8 cellular contexts compared by ENCODE assay signal in the genomic region with DNA sequence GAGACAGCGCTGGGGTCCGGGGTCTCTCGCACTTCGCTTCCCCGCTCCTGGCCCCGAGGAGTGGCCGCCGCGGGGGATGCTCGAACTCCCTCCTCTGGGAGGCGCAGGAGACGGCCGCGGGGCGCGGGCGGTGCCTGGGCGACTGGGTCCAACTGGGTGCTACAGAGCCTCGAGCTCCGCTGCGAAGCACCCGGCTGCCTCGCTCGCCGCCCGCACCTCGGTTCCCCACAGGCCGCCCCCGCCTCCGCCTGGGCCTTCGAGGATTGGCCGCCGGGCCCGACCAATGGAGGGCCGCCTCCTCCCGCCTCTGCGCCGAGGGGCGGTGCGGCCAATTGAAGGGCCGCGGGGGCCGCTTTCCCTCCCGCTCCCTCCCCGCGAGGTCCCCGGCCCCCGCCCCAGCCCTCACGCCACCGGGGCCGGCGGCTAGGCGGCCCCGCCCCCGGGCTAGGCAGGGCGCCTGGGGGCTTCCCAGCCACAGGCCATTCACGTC. TPM values are rescaled to one million over a fixed set of nuclear protein-coding genes. Genes with fewer than 3 reads are reported as not detected.
DNase-seq lines count a peak whose midpoint lies in the region; ATAC-seq, FAIRE-seq and TF ChIP-seq lines count a peak whose summit lies in the region.

A gene (minus strand): TSS at position 196 of the 490 bp plus-strand sequence. CDS start 216 bp downstream, outside the sequence.

- ATAC-seq in GM18499 (IDR thresholded peaks at IDR 0.05; ENCODE audit: insufficient read depth, unreplicated experiment), result peak; percentile 64
- peak; percentile 65 for ATAC-seq in HG02870 (IDR thresholded peaks at IDR 0.05; ENCODE audit: unreplicated experiment)

- peak within 1 kb of the TSS; percentile 91 to 98 for H3K4me3 ChIP-seq in kidney (ENCODE audit: low read length in 2 of 2)

- FAIRE-seq in kidney (lab: Jason Lieb, UNC), result no peak

- H3K36me3 Mint-ChIP-seq in chondrocyte (ENCODE audit: low read depth), result peaks cover 4% of the 10 kb centered on the region

- H3K9me3 ChIP-seq in kidney (ENCODE audit: control insufficient read depth in 1 of 2, low read length in 2 of 2), result no peaks in the 10 kb centered on the region

- peak within 1 kb of the TSS; percentile 92 to 96 for H3K9ac ChIP-seq in kidney (ENCODE audit: low read length in 2 of 2)

- DNase-seq in NCI-H2029 (lab: John Stamatoyannopoulos, UW) (peak; percentile 90), chondrocyte (ENCODE audit: low spot score) (peak; percentile 96), kidney (peak; percentile 98), GDM1 (lab: John Stamatoyannopoulos, UW) (no peak)
- peak; percentile 35 to 51 for DNase-seq in activated CD4-positive, alpha-beta T cell treated with anti-CD3 and anti-CD28 coated beads for 24 hours (ENCODE audit: low read depth in 2 of 2)
- DNase-seq in stimulated activated CD4-positive, alpha-beta T cell treated with anti-CD3 and anti-CD28 coated beads, Interleukin-12 subunit alpha, Interleukin-12 subunit beta, amount 100 ng/mL, for 48 hours (ENCODE audit: low read depth in 2 of 3, low spot score in 1 of 3), result peak; percentile 32 to 50 (median 50)

- intact Hi-C loops in kidney (cut with DNase I), result loop anchor here (10.0 kb wide), 1 partner anchor 62 kb away; no protein-coding TSS in a partner anchor

- H3K36me3 ChIP-seq in kidney (ENCODE audit: control insufficient read depth in 1 of 2, insufficient read depth in 2 of 2, low read length in 2 of 2), result peaks cover 3 to 5% of the 10 kb centered on the region in 2 donors

- H3K4me3 Mint-ChIP-seq in chondrocyte (ENCODE audit: unreplicated experiment), result peak within 1 kb of the TSS; percentile 95

- H3K9me3 Mint-ChIP-seq in chondrocyte (ENCODE audit: low read depth), result no peaks in the 10 kb centered on the region

- H3K27ac Mint-ChIP-seq in chondrocyte (ENCODE audit: unreplicated experiment), result peak within 1 kb of the TSS; percentile 97

- peaks cover 64% of the 10 kb centered on the region for H3K4me1 Mint-ChIP-seq in chondrocyte (ENCODE audit: low read depth)

- TF ChIP-seq CTCF in chondrocyte (IDR thresholded peaks at IDR 0.05) (no peak), kidney (IDR thresholded peaks at IDR 0.05; ENCODE audit: borderline replicate concordance, extremely low read depth, insufficient read depth) (peak; percentile 11)

- H3K4me1 ChIP-seq in kidney (ENCODE audit: control insufficient read depth in 1 of 2, insufficient read depth in 1 of 2, low read depth in 1 of 2, low read length in 2 of 2), result peaks cover 18 to 42% of the 10 kb centered on the region in 2 donors

- peak within 1 kb of the TSS; percentile 99 for H3K27ac ChIP-seq in kidney (ENCODE audit: low read depth in 2 of 2, low read length in 2 of 2)

- no peaks in the 10 kb centered on the region for H3K27me3 Mint-ChIP-seq in chondrocyte (ENCODE audit: low read depth)

RNA-seq across cellular contexts. Expression of the gene that starts here (rescaled TPM):
- 188 to 250 TPM (median 242 TPM) in 3 replicates for total RNA-seq in chondrocyte
- 291 TPM for total RNA-seq in kidney
- 232 TPM for polyA plus RNA-seq in kidney (ENCODE audit: insufficient read depth, low read depth, low replicate concordance)
